In the genomic region with DNA sequence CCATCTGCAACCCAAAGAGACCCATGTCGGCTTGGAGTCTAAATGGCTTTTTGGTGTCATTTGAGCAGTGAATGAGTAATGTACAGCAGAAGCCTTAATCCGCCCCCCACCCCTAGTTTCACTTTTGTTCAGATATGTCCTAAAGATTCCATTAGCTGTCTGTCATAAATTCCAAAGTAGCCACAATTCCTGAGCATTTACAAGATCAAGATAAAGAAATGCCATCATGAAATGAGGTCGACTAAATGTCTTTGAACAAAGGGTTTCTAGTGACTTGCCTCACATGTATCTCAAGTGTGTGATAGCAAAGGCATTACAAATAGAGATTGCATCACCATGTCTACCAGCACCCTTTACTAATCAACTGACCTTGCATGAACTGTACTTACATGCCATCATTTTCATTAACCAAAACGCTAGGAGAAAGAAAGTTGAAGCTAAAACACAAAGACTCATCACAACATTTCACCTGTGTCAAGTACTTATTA, we compare ENCODE assay signal across 11 cellular contexts.
DNase-seq lines count a peak whose midpoint lies in the region; ATAC-seq and TF ChIP-seq lines count a peak whose summit lies in the region.
"Had no signal": no experiment of that assay in that cellular context is flagged by ENCODE, and none has a peak within 500 bp of the region (broad histone marks: within the 10 kb centered on the region; RNA-seq: fewer than 3 reads in every experiment).

No MANE protein-coding gene starts in this region.

- H3K36me3 ChIP-seq in SJCRH30 (no peaks in the 10 kb centered on the region), skeletal muscle satellite cell (ENCODE audit: insufficient read depth, low read length) (no peaks in the 10 kb centered on the region)
- H3K36me3 ChIP-seq: BLaER1 treated with 17β-estradiol and CSF1 and Interleukin-3, amounts not matched to agents 10 nM and 100 nM had no signal

- intact Hi-C loops in activated CD4-positive, alpha-beta T cell treated with anti-CD3 and anti-CD28 coated beads for 36 hours (cut with DNase I, micrococcal nuclease), result no loop called here

- H3K27me3 ChIP-seq in SJCRH30 (no peaks in the 10 kb centered on the region), skeletal muscle satellite cell (ENCODE audit: control insufficient read depth, insufficient read depth, low read length) (no peaks in the 10 kb centered on the region)
- H3K27me3 ChIP-seq: BLaER1 treated with 17β-estradiol and CSF1 and Interleukin-3, amounts not matched to agents 10 nM and 100 nM had no signal

- no peaks in the 10 kb centered on the region for H3K27me3 Mint-ChIP-seq in activated CD4-positive, alpha-beta T cell treated with anti-CD3 and anti-CD28 coated beads for 36 hours

- no peak for TF ChIP-seq CTCF in fibroblast of villous mesenchyme (IDR thresholded peaks at IDR 0.05; ENCODE audit: insufficient read depth, low read depth, low read length)

- POLR2A ChIA-PET in activated CD4-positive, alpha-beta T cell treated with anti-CD3 and anti-CD28 coated beads for 36 hours (lab: Charles Lee), result no interaction called here

- H3K9me3 Mint-ChIP-seq in activated CD4-positive, alpha-beta T cell treated with anti-CD3 and anti-CD28 coated beads for 36 hours (ENCODE audit: low read depth), result peaks cover 3% of the 10 kb centered on the region

- H3K4me3 ChIP-seq in SJCRH30, result no peak overlapping the region
- no peak overlapping the region for H3K4me3 ChIP-seq in fibroblast of villous mesenchyme (ENCODE audit: low read depth, low read length)
- H3K4me3 ChIP-seq in skeletal muscle satellite cell (ENCODE audit: low read length), result peak overlapping the region; percentile 20
- H3K4me3 ChIP-seq: BLaER1 treated with 17β-estradiol and CSF1 and Interleukin-3, amounts not matched to agents 10 nM and 100 nM had no signal

- peaks cover 15% of the 10 kb centered on the region for H3K4me1 Mint-ChIP-seq in activated CD4-positive, alpha-beta T cell treated with anti-CD3 and anti-CD28 coated beads for 36 hours

- peak overlapping the region; percentile 90 for H3K27ac ChIP-seq in SJCRH30
- H3K27ac ChIP-seq: BLaER1 treated with 17β-estradiol and CSF1 and Interleukin-3, amounts not matched to agents 10 nM and 100 nM had no signal

- H3K4me2 ChIP-seq in skeletal muscle satellite cell (ENCODE audit: low read length), result peak overlapping the region; percentile 54
- H3K4me2 ChIP-seq: BLaER1 treated with 17β-estradiol and CSF1 and Interleukin-3, amounts not matched to agents 10 nM and 100 nM had no signal

- H3K9ac ChIP-seq in skeletal muscle satellite cell (ENCODE audit: low read depth, low read length), result peak overlapping the region; percentile 22
- H3K9ac ChIP-seq: BLaER1 treated with 17β-estradiol and CSF1 and Interleukin-3, amounts not matched to agents 10 nM and 100 nM had no signal

- peak; percentile 21 for DNase-seq in activated CD4-positive, alpha-beta T cell treated with anti-CD3 and anti-CD28 coated beads for 36 hours
- DNase-seq in activated CD4-positive, alpha-beta T cell treated with anti-CD3 and anti-CD28 coated beads for 4 hours, result no peak
- DNase-seq in SJCRH30, result peak; percentile 87 to 90
- peak; percentile 92 for DNase-seq in fibroblast of villous mesenchyme (ENCODE audit: low read depth)
- DNase-seq in NCI-H69 (lab: John Stamatoyannopoulos, UW), result no peak
- no peak for DNase-seq in SKM-1 (lab: John Stamatoyannopoulos, UW; ENCODE audit: unreplicated experiment)
- DNase-seq: central memory CD4-positive, alpha-beta T cell; stimulated activated CD8-positive, alpha-beta memory T cell treated with anti-CD3 and anti-CD28 coated beads, Interleukin-4, amount 100 ng/mL, for 48 hours had no signal

- no peak overlapping the region for H3K27ac Mint-ChIP-seq in activated CD4-positive, alpha-beta T cell treated with anti-CD3 and anti-CD28 coated beads for 36 hours

- H3K9me3 ChIP-seq in SJCRH30 (replicated peaks) (no peaks in the 10 kb centered on the region), skeletal muscle satellite cell (replicated peaks; ENCODE audit: low read length) (no peaks in the 10 kb centered on the region)

- no peak overlapping the region for H3K4me3 Mint-ChIP-seq in activated CD4-positive, alpha-beta T cell treated with anti-CD3 and anti-CD28 coated beads for 36 hours

- peak; percentile 45 for ATAC-seq in activated CD4-positive, alpha-beta T cell treated with anti-CD3 and anti-CD28 coated beads for 36 hours
- no peak for ATAC-seq in HG02870 (IDR thresholded peaks at IDR 0.05; ENCODE audit: unreplicated experiment)

- peaks cover 2% of the 10 kb centered on the region for H3K36me3 Mint-ChIP-seq in activated CD4-positive, alpha-beta T cell treated with anti-CD3 and anti-CD28 coated beads for 36 hours (ENCODE audit: low read depth)

- CTCF ChIA-PET in activated CD4-positive, alpha-beta T cell treated with anti-CD3 and anti-CD28 coated beads for 36 hours (lab: Charles Lee), result interaction anchor here (0.6 to 1.5 kb wide), 5 partner anchors 17 to 158 kb away, joined by 3 to 5 read pairs (median 3); no protein-coding TSS in a partner anchor

- H3K4me1 ChIP-seq in SJCRH30, result peaks cover 60% of the 10 kb centered on the region
- H3K4me1 ChIP-seq in skeletal muscle satellite cell (ENCODE audit: control insufficient read depth, insufficient read depth, low read length), result peaks cover 57% of the 10 kb centered on the region

Comparison
In these comparisons a context has a peak if more than half of its experiments do, and no peak if none do; other contexts are left out.
1. DNase-seq: peak in activated CD4-positive, alpha-beta T cell treated with anti-CD3 and anti-CD28 coated beads for 36 hours (single experiment), SJCRH30 (2 of 2) and fibroblast of villous mesenchyme (single experiment); none in activated CD4-positive, alpha-beta T cell treated with anti-CD3 and anti-CD28 coated beads for 4 hours (0 of 2), NCI-H69 (single experiment) and SKM-1 (single experiment).